Comparison of ENCODE assay signal across 26 cellular contexts in genomic region chr1:239647045-239647444, GRCh38.
"Had no signal": no experiment of that assay in that cellular context is flagged by ENCODE, and none has a peak within 500 bp of the region (broad histone marks: within the 10 kb centered on the region; RNA-seq: fewer than 3 reads in every experiment).

No MANE protein-coding gene starts in this region.

- H3K9me3 Mint-ChIP-seq: activated naive CD4-positive, alpha-beta T cell treated with anti-CD3 and anti-CD28 coated beads, Interleukin-2, amount 50 U/mL, for 24 hours; central memory CD8-positive, alpha-beta T cell had no signal

- H3K4me1 Mint-ChIP-seq: activated naive CD4-positive, alpha-beta T cell treated with anti-CD3 and anti-CD28 coated beads, Interleukin-2, amount 50 U/mL, for 24 hours; central memory CD8-positive, alpha-beta T cell; endodermal cell; T-helper 17 cell had no signal

- H3K4me3 Mint-ChIP-seq: activated CD4-positive, alpha-beta memory T cell treated with anti-CD3 and anti-CD28 coated beads for 36 hours; activated naive CD4-positive, alpha-beta T cell treated with anti-CD3 and anti-CD28 coated beads, Interleukin-2, amount 50 U/mL, for 24 hours; central memory CD8-positive, alpha-beta T cell; dendritic cell treated with granulocyte-macrophage colony-stimulating factor and Interleukin-4, amounts not matched to agents 40 ng/mL and 50 ng/mL, for 4 days; endodermal cell; T-helper 17 cell; T-helper 2 cell treated with Interferon-gamma antibody and Interleukin-4, amounts not matched to agents 5 μg/mL and 100 μg/mL, for 36 hours had no signal

- H3K27me3 Mint-ChIP-seq: activated CD4-positive, alpha-beta memory T cell treated with anti-CD3 and anti-CD28 coated beads for 36 hours; activated naive CD4-positive, alpha-beta T cell treated with anti-CD3 and anti-CD28 coated beads, Interleukin-2, amount 50 U/mL, for 24 hours; central memory CD8-positive, alpha-beta T cell; dendritic cell treated with granulocyte-macrophage colony-stimulating factor and Interleukin-4, amounts not matched to agents 40 ng/mL and 50 ng/mL, for 4 days; T-helper 17 cell had no signal

- H3K27ac Mint-ChIP-seq: activated CD4-positive, alpha-beta memory T cell treated with anti-CD3 and anti-CD28 coated beads for 36 hours; activated naive CD4-positive, alpha-beta T cell treated with anti-CD3 and anti-CD28 coated beads, Interleukin-2, amount 50 U/mL, for 24 hours; dendritic cell treated with granulocyte-macrophage colony-stimulating factor and Interleukin-4, amounts not matched to agents 40 ng/mL and 50 ng/mL, for 4 days; endodermal cell; T-helper 17 cell; T-helper 2 cell treated with Interferon-gamma antibody and Interleukin-4, amounts not matched to agents 5 μg/mL and 100 μg/mL, for 36 hours had no signal

- H3K36me3 Mint-ChIP-seq: activated CD4-positive, alpha-beta memory T cell treated with anti-CD3 and anti-CD28 coated beads for 36 hours; activated naive CD4-positive, alpha-beta T cell treated with anti-CD3 and anti-CD28 coated beads, Interleukin-2, amount 50 U/mL, for 24 hours had no signal

- ATAC-seq: esophagus mucosa, SK-N-SH treated with all-trans-retinoic acid at 6 μM for 48 hours, T-helper 17 cell had no signal

- DNase-seq: activated CD4-positive, alpha-beta memory T cell treated with anti-CD3 and anti-CD28 coated beads for 36 hours; activated CD4-positive, alpha-beta T cell treated with anti-CD3 and anti-CD28 coated beads for 4 hours; activated CD4-positive, CD25-positive, alpha-beta regulatory T cell; activated CD4-positive, CD25-positive, alpha-beta regulatory T cell treated with anti-CD3 and anti-CD28 coated beads, Interleukin-2, amount 50 U/mL, for 72 hours; activated CD8-positive, alpha-beta memory T cell treated with anti-CD3 and anti-CD28 coated beads for 24 hours; activated effector memory CD4-positive, alpha-beta T cell treated with Interleukin-2 at 50 U/mL for 16 hours; activated gamma-delta T cell treated with Interleukin-2 at 50 U/mL for 16 hours; activated naive CD4-positive, alpha-beta T cell treated with Interleukin-2 at 50 U/mL for 16 hours; activated T-cell treated with anti-CD3 and anti-CD28 coated beads, Interleukin-2, amount 50 U/mL, for 48 hours; anterior cingulate cortex; brain microvascular endothelial cell; dorsolateral prefrontal cortex; effector memory CD4-positive, alpha-beta T cell; endodermal cell; foreskin fibroblast; head of caudate nucleus; hippocampal formation; T-helper 1 cell; T-helper 17 cell; T1000 had no signal
